In the genomic region with DNA sequence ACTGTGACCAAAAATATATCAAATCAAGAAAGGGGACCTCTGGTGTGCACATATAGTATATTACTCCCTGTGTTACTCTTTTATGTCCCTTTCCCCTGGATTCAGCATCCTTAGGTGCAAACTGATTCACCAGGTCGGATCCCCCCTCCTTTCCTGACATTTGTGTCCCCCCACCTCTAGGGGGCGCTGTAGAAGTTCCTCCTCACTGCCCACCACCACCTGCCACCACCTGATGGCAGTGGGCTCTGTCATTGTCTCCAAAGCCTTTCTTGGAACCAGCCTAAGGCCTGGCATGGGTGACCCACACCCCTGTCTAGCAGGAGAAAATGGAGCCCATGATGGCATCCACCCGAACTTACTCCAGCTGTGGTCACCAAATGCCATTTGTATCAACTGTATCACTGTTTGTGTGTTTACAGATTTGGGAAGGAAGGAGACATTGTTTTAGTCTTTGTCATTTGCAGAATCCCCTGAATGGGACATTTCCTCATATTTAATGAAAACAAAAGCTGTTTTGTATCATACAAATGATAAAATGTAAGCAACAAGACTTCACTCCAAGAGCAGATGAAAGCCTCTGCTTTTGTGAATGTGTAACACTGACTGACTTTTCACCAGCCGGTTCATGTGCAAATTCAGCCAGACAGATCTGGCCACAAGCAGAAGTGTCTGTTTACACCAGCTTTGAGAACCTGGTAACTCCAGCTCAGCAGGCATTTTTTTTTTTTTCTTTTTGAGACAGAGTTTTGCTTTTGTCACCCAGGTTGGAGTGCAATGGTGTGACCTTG, we compare ENCODE assay signal across 8 cellular contexts.
DNase-seq lines count a peak whose midpoint lies in the region; ATAC-seq and TF ChIP-seq lines count a peak whose summit lies in the region.

No MANE protein-coding gene starts in this region.

- TF ChIP-seq CTCF in MM.1S (IDR thresholded peaks at IDR 0.05; ENCODE audit: low read length) (peak; percentile 79), omental fat pad (IDR thresholded peaks at IDR 0.05) (no peak)

- H3K9ac ChIP-seq in MM.1S (ENCODE audit: low read length) = no peak overlapping the region

- H3K9me2 ChIP-seq in MM.1S (replicated peaks; ENCODE audit: insufficient read depth, low read length) = no peaks in the 10 kb centered on the region

- H4K20me1 ChIP-seq in MM.1S (ENCODE audit: insufficient read depth, low read length) = no peaks in the 10 kb centered on the region

- no peak for ATAC-seq in GM21423 (IDR thresholded peaks at IDR 0.05; ENCODE audit: unreplicated experiment)
- no peak for ATAC-seq in HG03432 (IDR thresholded peaks at IDR 0.05; ENCODE audit: unreplicated experiment)
- no peak for ATAC-seq in GM19463 (IDR thresholded peaks at IDR 0.05; ENCODE audit: unreplicated experiment)
- no peak for ATAC-seq in omental fat pad (ENCODE audit: low FRiP score)

- no peaks in the 10 kb centered on the region for H3K36me3 Mint-ChIP-seq in activated naive CD4-positive, alpha-beta T cell treated with anti-CD3 and anti-CD28 coated beads, Interleukin-2, amount 10 ng/mL, durations not matched to agents 7 days and 5 days
- H3K36me3 Mint-ChIP-seq in immature natural killer cell = peaks cover 0 to 3% (median 0%) of the 10 kb centered on the region in 3 donors

- H3F3A ChIP-seq in MM.1S (ENCODE audit: insufficient read depth, low read length) = no peaks in the 10 kb centered on the region

- no peaks in the 10 kb centered on the region for H3K36me3 ChIP-seq in MM.1S (replicated peaks; ENCODE audit: insufficient read depth, low read length)

- H3K4me1 Mint-ChIP-seq in activated naive CD4-positive, alpha-beta T cell treated with anti-CD3 and anti-CD28 coated beads, Interleukin-2, amount 10 ng/mL, durations not matched to agents 7 days and 5 days = peaks cover 4% of the 10 kb centered on the region
- peaks cover 23 to 29% of the 10 kb centered on the region in 2 donors for H3K4me1 Mint-ChIP-seq in immature natural killer cell

- no peak overlapping the region for H3K27ac ChIP-seq in MM.1S (ENCODE audit: low read length)

- H3K27me3 Mint-ChIP-seq in activated naive CD4-positive, alpha-beta T cell treated with anti-CD3 and anti-CD28 coated beads, Interleukin-2, amount 10 ng/mL, durations not matched to agents 7 days and 5 days = peaks cover 38% of the 10 kb centered on the region
- H3K27me3 Mint-ChIP-seq in immature natural killer cell (ENCODE audit: low read depth in 3 of 3) = peaks cover 0 to 5% (median 1%) of the 10 kb centered on the region in 3 donors

- H2AFZ ChIP-seq in MM.1S (ENCODE audit: low read length) = no peak overlapping the region

- H3K27me3 ChIP-seq in MM.1S (replicated peaks; ENCODE audit: insufficient read depth, low read length) = no peaks in the 10 kb centered on the region

- H3K4me3 Mint-ChIP-seq in activated naive CD4-positive, alpha-beta T cell treated with anti-CD3 and anti-CD28 coated beads, Interleukin-2, amount 10 ng/mL, durations not matched to agents 7 days and 5 days = no peak overlapping the region
- H3K4me3 Mint-ChIP-seq in immature natural killer cell = no peak overlapping the region

- CTCF ChIA-PET in activated naive CD4-positive, alpha-beta T cell treated with anti-CD3 and anti-CD28 coated beads, Interleukin-2, amount 10 ng/mL, durations not matched to agents 7 days and 5 days (lab: Charles Lee) = interaction anchor here (0.7 to 6.7 kb wide), 10 partner anchors 9 to 158 kb away, joined by 3 to 60 read pairs (median 4); no protein-coding TSS in a partner anchor

- H3K27ac Mint-ChIP-seq in activated naive CD4-positive, alpha-beta T cell treated with anti-CD3 and anti-CD28 coated beads, Interleukin-2, amount 10 ng/mL, durations not matched to agents 7 days and 5 days = no peak overlapping the region
- H3K27ac Mint-ChIP-seq in immature natural killer cell = peak overlapping the region; percentile 68 to 89 (median 86)

- H3K9me3 Mint-ChIP-seq in activated naive CD4-positive, alpha-beta T cell treated with anti-CD3 and anti-CD28 coated beads, Interleukin-2, amount 10 ng/mL, durations not matched to agents 7 days and 5 days = no peaks in the 10 kb centered on the region
- H3K9me3 Mint-ChIP-seq in immature natural killer cell = no peaks in the 10 kb centered on the region

- no peaks in the 10 kb centered on the region for H3K9me3 ChIP-seq in MM.1S (replicated peaks; ENCODE audit: insufficient read depth, low read length)

- peaks cover 5% of the 10 kb centered on the region; the same call in 1 of the 2 replicates for H3K4me1 ChIP-seq in MM.1S (ENCODE audit: low read length)

- H3K4me2 ChIP-seq in MM.1S (ENCODE audit: low read depth, low read length) = no peak overlapping the region

- no peak overlapping the region for H3K4me3 ChIP-seq in MM.1S (ENCODE audit: low read length)

- H3K79me2 ChIP-seq in MM.1S (ENCODE audit: low read length) = no peaks in the 10 kb centered on the region

- DNase-seq in ELR (ENCODE audit: low read depth) (peak; percentile 44), MM.1S (no peak), immature natural killer cell (peak; percentile 37 to 47 (median 45)), omental fat pad (ENCODE audit: low spot score) (no peak)
- DNase-seq in activated naive CD4-positive, alpha-beta T cell treated with anti-CD3 and anti-CD28 coated beads, Interleukin-2, amount 10 ng/mL, durations not matched to agents 7 days and 5 days = peak; percentile 55

Comparison
In these comparisons a context has a peak if more than half of its experiments do, and no peak if none do; other contexts are left out.
1. DNase-seq: peak in ELR (single experiment), activated naive CD4-positive, alpha-beta T cell treated with anti-CD3 and anti-CD28 coated beads, Interleukin-2, amount 10 ng/mL, durations not matched to agents 7 days and 5 days (single experiment) and immature natural killer cell (3 of 3); none in MM.1S (single experiment) and omental fat pad (single experiment).